ENCODE assay signal across 19 cellular contexts in genomic region chr9:20426019-20426418, GRCh38.
DNase-seq lines count a peak whose midpoint lies in the region; ATAC-seq and TF ChIP-seq lines count a peak whose summit lies in the region.
"Had no signal": no experiment of that assay in that cellular context is flagged by ENCODE, and none has a peak within 500 bp of the region (broad histone marks: within the 10 kb centered on the region; RNA-seq: fewer than 3 reads in every experiment).

No MANE protein-coding gene starts in this region.

- H3K9me3 ChIP-seq in hepatocyte (ENCODE audit: low read depth) (no peaks in the 10 kb centered on the region), SK-N-SH (no peaks in the 10 kb centered on the region)
- H3K9me3 ChIP-seq: A549, HAP-1, ovary had no signal

- H3K4me2 ChIP-seq in hepatocyte (no peak overlapping the region), SK-N-SH (no peak overlapping the region)
- H3K4me2 ChIP-seq: A549 had no signal

- no peaks in the 10 kb centered on the region for H3F3A ChIP-seq in SK-N-SH (replicated peaks; ENCODE audit: insufficient read depth)

- H3K27me3 ChIP-seq in hepatocyte (no peaks in the 10 kb centered on the region), SK-N-SH (ENCODE audit: insufficient read depth) (no peaks in the 10 kb centered on the region)
- H3K27me3 ChIP-seq: ovary had no signal

- TF ChIP-seq CTCF in GM10248 (IDR thresholded peaks at IDR 0.05; ENCODE audit: control extremely low read depth, extremely low read depth, low read depth, missing control alignments) (no peak), hepatocyte (IDR thresholded peaks at IDR 0.05; ENCODE audit: poor library complexity) (no peak), SK-N-SH (IDR thresholded peaks at IDR 0.05) (no peak)

- H3K79me2 ChIP-seq in hepatocyte (peaks cover 37% of the 10 kb centered on the region), SK-N-SH (ENCODE audit: insufficient read depth) (no peaks in the 10 kb centered on the region)

- ATAC-seq in GM19372 (IDR thresholded peaks at IDR 0.05; ENCODE audit: low read depth, unreplicated experiment) (peak; percentile 75), HG02588 (IDR thresholded peaks at IDR 0.05; ENCODE audit: unreplicated experiment) (peak; percentile 79), HG03432 (IDR thresholded peaks at IDR 0.05; ENCODE audit: unreplicated experiment) (peak; percentile 89)
- ATAC-seq: A549; activated CD4-positive, alpha-beta T cell treated with anti-CD3 and anti-CD28 coated beads for 36 hours; CD8-positive, alpha-beta T cell had no signal

- no peak overlapping the region for H2AFZ ChIP-seq in hepatocyte
- H2AFZ ChIP-seq in SK-N-SH (ENCODE audit: low read depth), result no peak overlapping the region

- H4K20me1 ChIP-seq in hepatocyte (ENCODE audit: insufficient read depth, poor library complexity, severe bottlenecking) (peaks cover 3% of the 10 kb centered on the region), SK-N-SH (ENCODE audit: insufficient read depth) (no peaks in the 10 kb centered on the region)

- no peak overlapping the region for H3K9ac ChIP-seq in SK-N-SH

- H3K36me3 ChIP-seq in hepatocyte (replicated peaks; ENCODE audit: insufficient read depth, low read depth), result no peaks in the 10 kb centered on the region
- H3K36me3 ChIP-seq in SK-N-SH (replicated peaks in 1 of 2; ENCODE audit: control insufficient read depth in 1 of 2, insufficient read depth in 2 of 2, low read length in 1 of 2), result no peaks in the 10 kb centered on the region
- H3K36me3 ChIP-seq: HAP-1, ovary had no signal

- 68% methylated on average over 2 of the region's 2 CpGs for WGBS in hepatocyte (ENCODE audit: low lambda C conversion rate, missing lambda C conversion rate)
- WGBS in SK-N-SH (ENCODE audit: low lambda C conversion rate), result 83% methylated on average over 2 of the region's 2 CpGs

- TF ChIP-seq EP300 in SK-N-SH (IDR thresholded peaks at IDR 0.05; ENCODE audit: borderline replicate concordance in 1 of 2, low read depth in 1 of 2, low read length in 1 of 2), result no peak

- H3K4me1 ChIP-seq in hepatocyte (ENCODE audit: insufficient read depth) (peaks cover 4% of the 10 kb centered on the region), SK-N-SH (ENCODE audit: control insufficient read depth in 1 of 2, insufficient read depth in 2 of 2, low read depth in 1 of 2, low read length in 1 of 2) (no peaks in the 10 kb centered on the region)
- H3K4me1 ChIP-seq: A549, HAP-1 had no signal

- H3K4me3 ChIP-seq in hepatocyte, result no peak overlapping the region
- no peak overlapping the region for H3K4me3 ChIP-seq in SK-N-SH (ENCODE audit: low read depth in 2 of 2, low read length in 1 of 2)
- H3K4me3 ChIP-seq: A549, HAP-1, ovary, skin epidermis had no signal

- POLR2A ChIA-PET in GM10248 (lab: Yijun Ruan, JAX), result no interaction called here
- POLR2A ChIA-PET in SK-N-SH (lab: Yijun Ruan, JAX), result no interaction called here

- CTCF ChIA-PET in GM10248 (lab: Yijun Ruan, JAX) (no interaction called here), SK-N-SH (lab: Yijun Ruan, JAX) (no interaction called here)

- H3K9me2 ChIP-seq in hepatocyte (replicated peaks; ENCODE audit: insufficient read depth), result no peaks in the 10 kb centered on the region
- H3K9me2 ChIP-seq in SK-N-SH, result no peaks in the 10 kb centered on the region

- no peak for TF ChIP-seq RAD21 in SK-N-SH (IDR thresholded peaks at IDR 0.05; ENCODE audit: low read length)

- H3K27ac ChIP-seq in hepatocyte (no peak overlapping the region), SK-N-SH (ENCODE audit: low read depth in 2 of 2, low read length in 1 of 2) (no peak overlapping the region)
- H3K27ac ChIP-seq: A549, epithelial cell of prostate, ovary, skin epidermis had no signal

- peak; percentile 8 for DNase-seq in GM10248 (ENCODE audit: extremely low spot score)
- DNase-seq in 8988T, result no peak
- no peak for DNase-seq in hepatocyte (ENCODE audit: low spot score)
- DNase-seq in SK-N-SH, result no peak
- no peak for DNase-seq in NCI-H2107 (lab: John Stamatoyannopoulos, UW)
- DNase-seq: activated CD4-positive, alpha-beta T cell treated with anti-CD3 and anti-CD28 coated beads for 36 hours; CD8-positive, alpha-beta T cell; glutamatergic neuron; NCI-H146; NCI-H526; ovary; T-helper 2 cell had no signal

TF ChIP-seq in SK-N-SH, 30 proteins besides CTCF, POLR2A, EP300 and RAD21:
- TF ChIP-seq ELF1 (IDR thresholded peaks at IDR 0.05), result no peak
- TF ChIP-seq FOXM1 (IDR thresholded peaks at IDR 0.05; ENCODE audit: low read depth), result no peak
- no peak for TF ChIP-seq MXI1 (IDR thresholded peaks at IDR 0.05; ENCODE audit: low read depth, low read length)
- TF ChIP-seq RFX5 (IDR thresholded peaks at IDR 0.05; ENCODE audit: low read length), result no peak
- TF ChIP-seq RXRA (IDR thresholded peaks at IDR 0.05; ENCODE audit: borderline replicate concordance, low read depth), result no peak
- TF ChIP-seq SMC3 (IDR thresholded peaks at IDR 0.05; ENCODE audit: low read depth, low read length), result no peak
- no peak for TF ChIP-seq NFIC (IDR thresholded peaks at IDR 0.05; ENCODE audit: borderline replicate concordance)
- TF ChIP-seq GABPA (IDR thresholded peaks at IDR 0.05; ENCODE audit: low read depth), result no peak
- TF ChIP-seq USF2 (IDR thresholded peaks at IDR 0.05; ENCODE audit: borderline replicate concordance, low read depth, low read length), result no peak
- TF ChIP-seq TAF1 (IDR thresholded peaks at IDR 0.05; ENCODE audit: borderline replicate concordance, low read depth, low read length), result no peak
- no peak for TF ChIP-seq TEAD4 (IDR thresholded peaks at IDR 0.05; ENCODE audit: borderline replicate concordance, insufficient read depth)
- TF ChIP-seq PBX3 (IDR thresholded peaks at IDR 0.05), result no peak
- no peak for TF ChIP-seq IRF3 (IDR thresholded peaks at IDR 0.05; ENCODE audit: low read depth, low read length)
- no peak for TF ChIP-seq USF1 (IDR thresholded peaks at IDR 0.05; ENCODE audit: borderline replicate concordance, low read depth)
- TF ChIP-seq REST (IDR thresholded peaks at IDR 0.05; ENCODE audit: low read depth, low read length), result no peak
- TF ChIP-seq CHD2 (IDR thresholded peaks at IDR 0.05; ENCODE audit: low read length, partially characterized antibody), result no peak
